29 cellular contexts compared by ENCODE assay signal in the genomic region with DNA sequence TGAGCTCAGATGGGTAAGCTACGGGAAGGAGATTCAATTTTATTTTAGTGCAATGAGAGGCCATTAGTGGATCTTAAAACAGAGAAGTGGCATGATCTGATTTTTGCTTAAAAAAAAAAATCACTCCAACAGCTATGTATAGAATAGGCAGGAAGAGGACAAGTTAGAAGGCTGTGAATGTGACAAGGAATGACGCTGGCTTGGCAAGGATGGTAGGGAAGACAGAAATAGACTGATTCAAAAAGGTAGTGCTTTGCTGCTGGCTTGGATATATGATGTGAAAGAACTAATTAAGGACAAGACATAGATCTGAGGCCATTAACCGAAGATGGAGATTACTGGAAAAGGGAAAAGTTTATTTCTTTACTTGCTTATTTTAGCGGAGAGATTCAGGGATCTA.
"Had no signal": no experiment of that assay in that cellular context is flagged by ENCODE, and none has a peak within 500 bp of the region (broad histone marks: within the 10 kb centered on the region; RNA-seq: fewer than 3 reads in every experiment).

No MANE protein-coding gene starts in this region.

- DNase-seq: activated CD4-positive, alpha-beta T cell treated with anti-CD3 and anti-CD28 coated beads, Interleukin-2, amount 10 ng/mL, durations not matched to agents 7 days and 5 days; activated CD4-positive, alpha-beta T cell treated with anti-CD3 and anti-CD28 coated beads, Interleukin-2, amount 50 U/mL, for 48 hours; activated CD8-positive, alpha-beta T cell treated with anti-CD3 and anti-CD28 coated beads, Interleukin-2, amount 10 ng/mL, durations not matched to agents 7 days and 5 days; activated gamma-delta T cell treated with Interleukin-2 at 50 U/mL for 16 hours; activated naive CD4-positive, alpha-beta T cell treated with anti-CD3 and anti-CD28 coated beads, Interleukin-2, amount 10 ng/mL, durations not matched to agents 7 days and 5 days; activated naive CD8-positive, alpha-beta T cell treated with anti-CD3 and anti-CD28 coated beads for 36 hours; activated T-cell treated with anti-CD3 and anti-CD28 coated beads for 4 hours; activated T-cell treated with anti-CD3 and anti-CD28 coated beads, Interleukin-2, amount 50 U/mL, for 4 hours; amniotic stem cell; aorta; brain microvascular endothelial cell; MM.1S; MV-4-11; NCI-H1092; NCI-H1436 treated with DMSO at 0.1 percent for 48 hours; NCI-H1694 treated with DMSO at 0.1 percent for 48 hours; NCI-H2029; NCI-H345; NCI-H526; NCI-H748 treated with DMSO at 0.1 percent for 48 hours; NK-92 treated with Interleukin-12 subunit alpha and Interleukin-12 subunit beta, amount 100 ng/mL, for 24 hours; PC-9; SHP77; SJCRH30 had no signal

- H3K4me3 ChIP-seq: PC-9, SJCRH30, SK-N-MC had no signal

- H3K4me1 Mint-ChIP-seq: activated naive CD4-positive, alpha-beta T cell treated with anti-CD3 and anti-CD28 coated beads, Interleukin-2, amount 10 ng/mL, durations not matched to agents 7 days and 5 days had no signal

- H3K4me1 ChIP-seq: SJCRH30 had no signal

- H3K9me3 ChIP-seq: SJCRH30 had no signal

- H3K27me3 ChIP-seq: brain microvascular endothelial cell, SJCRH30 had no signal

- H3K4me3 Mint-ChIP-seq: activated CD4-positive, alpha-beta T cell treated with anti-CD3 and anti-CD28 coated beads, Interleukin-2, amount 10 ng/mL, durations not matched to agents 7 days and 5 days; activated CD8-positive, alpha-beta T cell treated with anti-CD3 and anti-CD28 coated beads, Interleukin-2, amount 10 ng/mL, durations not matched to agents 7 days and 5 days; activated naive CD4-positive, alpha-beta T cell treated with anti-CD3 and anti-CD28 coated beads, Interleukin-2, amount 10 ng/mL, durations not matched to agents 7 days and 5 days; activated naive CD8-positive, alpha-beta T cell treated with anti-CD3 and anti-CD28 coated beads for 36 hours; activated T-cell treated with anti-CD3 and anti-CD28 coated beads, Interleukin-2, amount 50 U/mL, for 4 hours; activated T-helper 1 cell treated with anti-CD3 and anti-CD28 coated beads, Interleukin-12 subunit alpha, Interleukin-12 subunit beta, Interleukin-2, Interleukin-4 antibody, amounts not matched to agents 30 ng/mL and 10 ng/mL and 1 ng/mL, durations not matched to agents 14 hours and 24 hours and 36 hours; T-helper 2 cell treated with Interferon-gamma antibody and Interleukin-4, amounts not matched to agents 5 μg/mL and 100 μg/mL, for 36 hours had no signal

- H3K9me3 Mint-ChIP-seq: activated CD4-positive, alpha-beta T cell treated with anti-CD3 and anti-CD28 coated beads, Interleukin-2, amount 10 ng/mL, durations not matched to agents 7 days and 5 days; activated naive CD4-positive, alpha-beta T cell treated with anti-CD3 and anti-CD28 coated beads, Interleukin-2, amount 10 ng/mL, durations not matched to agents 7 days and 5 days; activated naive CD8-positive, alpha-beta T cell treated with anti-CD3 and anti-CD28 coated beads for 36 hours; activated T-cell treated with anti-CD3 and anti-CD28 coated beads, Interleukin-2, amount 50 U/mL, for 4 hours; activated T-helper 1 cell treated with anti-CD3 and anti-CD28 coated beads, Interleukin-12 subunit alpha, Interleukin-12 subunit beta, Interleukin-2, Interleukin-4 antibody, amounts not matched to agents 30 ng/mL and 10 ng/mL and 1 ng/mL, durations not matched to agents 14 hours and 24 hours and 36 hours; T-helper 2 cell treated with Interferon-gamma antibody and Interleukin-4, amounts not matched to agents 5 μg/mL and 100 μg/mL, for 36 hours had no signal

- H3K27ac Mint-ChIP-seq: activated CD4-positive, alpha-beta T cell treated with anti-CD3 and anti-CD28 coated beads, Interleukin-2, amount 10 ng/mL, durations not matched to agents 7 days and 5 days; activated CD8-positive, alpha-beta T cell treated with anti-CD3 and anti-CD28 coated beads, Interleukin-2, amount 10 ng/mL, durations not matched to agents 7 days and 5 days; activated naive CD4-positive, alpha-beta T cell treated with anti-CD3 and anti-CD28 coated beads, Interleukin-2, amount 10 ng/mL, durations not matched to agents 7 days and 5 days; activated naive CD8-positive, alpha-beta T cell treated with anti-CD3 and anti-CD28 coated beads for 36 hours; activated T-helper 1 cell treated with anti-CD3 and anti-CD28 coated beads, Interleukin-12 subunit alpha, Interleukin-12 subunit beta, Interleukin-2, Interleukin-4 antibody, amounts not matched to agents 30 ng/mL and 10 ng/mL and 1 ng/mL, durations not matched to agents 14 hours and 24 hours and 36 hours; T-helper 2 cell treated with Interferon-gamma antibody and Interleukin-4, amounts not matched to agents 5 μg/mL and 100 μg/mL, for 36 hours had no signal

- H3K27me3 Mint-ChIP-seq: activated CD4-positive, alpha-beta T cell treated with anti-CD3 and anti-CD28 coated beads, Interleukin-2, amount 10 ng/mL, durations not matched to agents 7 days and 5 days; activated naive CD4-positive, alpha-beta T cell treated with anti-CD3 and anti-CD28 coated beads, Interleukin-2, amount 10 ng/mL, durations not matched to agents 7 days and 5 days; activated naive CD8-positive, alpha-beta T cell treated with anti-CD3 and anti-CD28 coated beads for 36 hours had no signal

- H3K36me3 ChIP-seq: brain microvascular endothelial cell had no signal

- H3K27ac ChIP-seq: brain microvascular endothelial cell, KMS-11, PC-9, RWPE1, SJCRH30, SK-N-MC had no signal

- ATAC-seq: activated CD8-positive, alpha-beta T cell treated with anti-CD3 and anti-CD28 coated beads, Interleukin-2, amount 10 ng/mL, durations not matched to agents 7 days and 5 days; activated T-cell treated with anti-CD3 and anti-CD28 coated beads, Interleukin-2, amount 50 U/mL, for 4 hours had no signal
